Comparison of ENCODE assay signal across 8 cellular contexts in the genomic region with DNA sequence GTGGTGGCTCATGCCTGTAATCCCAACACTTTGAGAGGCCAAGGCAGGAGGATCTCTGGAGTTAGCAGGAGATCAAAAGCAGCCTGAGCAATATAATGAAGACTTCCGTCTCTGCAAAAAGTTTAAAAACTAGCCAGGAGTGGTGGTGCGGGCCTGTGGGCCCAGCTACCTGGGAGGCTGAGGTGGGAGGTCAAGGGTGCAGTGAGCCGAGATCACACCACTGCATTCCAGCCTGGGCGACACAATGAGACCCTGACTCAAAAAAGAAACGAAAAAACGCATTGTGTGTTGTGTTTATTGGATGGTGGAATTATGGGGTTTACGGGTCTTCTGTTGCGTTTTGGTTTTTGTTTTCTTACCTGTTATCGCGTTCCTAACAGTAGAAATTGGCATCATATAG. TPM values are rescaled to one million over a fixed set of nuclear protein-coding genes. Genes with fewer than 3 reads are reported as not detected.
DNase-seq lines count a peak whose midpoint lies in the region; ATAC-seq and TF ChIP-seq lines count a peak whose summit lies in the region.

No MANE protein-coding gene starts in this region.

- H3K4me3 Mint-ChIP-seq in T-cell, result peak overlapping the region; percentile 94 to 95 (median 94)

- H3K27ac Mint-ChIP-seq in T-cell, result peak overlapping the region; percentile 87 to 98

- H3K36me3 ChIP-seq in GM06990 (ENCODE audit: control insufficient read depth, insufficient read depth, low read length), result peaks cover 2% of the 10 kb centered on the region
- no peaks in the 10 kb centered on the region for H3K36me3 ChIP-seq in rectal smooth muscle tissue (ENCODE audit: control insufficient read depth, insufficient read depth, low read length)

- TF ChIP-seq CTCF in GM06990 (IDR thresholded peaks at IDR 0.05; ENCODE audit: insufficient read depth, low read length, poor library complexity, severe bottlenecking) (no peak), fibroblast of pulmonary artery (IDR thresholded peaks at IDR 0.05; ENCODE audit: low read length, missing control alignments) (no peak)

- CTCF ChIA-PET in T-cell (lab: Charles Lee), result interaction anchor here (0.5 to 1.4 kb wide), 6 partner anchors 13 to 425 kb away, joined by 3 to 5 read pairs (median 3); partner anchors contain the start of genes COG4 (in 1 of the 2) and DDX19B (in 1 of the 2)

- H3K9me3 Mint-ChIP-seq in T-cell, result no peaks in the 10 kb centered on the region

- H3K4me3 ChIP-seq in GM06990 (replicated peaks; ENCODE audit: low read depth, low read length) (peak overlapping the region; percentile 98), fibroblast of pulmonary artery (replicated peaks; ENCODE audit: low read depth, low read length) (peak overlapping the region; percentile 96), rectal smooth muscle tissue (ENCODE audit: low read length) (peak overlapping the region; percentile 90)

- H3K36me3 Mint-ChIP-seq in T-cell, result peaks cover 7% of the 10 kb centered on the region

- peaks cover 9% of the 10 kb centered on the region for H3K4me1 ChIP-seq in rectal smooth muscle tissue (ENCODE audit: control insufficient read depth, insufficient read depth, low read length)

- peaks cover 30 to 35% (median 33%) of the 10 kb centered on the region in 3 donors for H3K4me1 Mint-ChIP-seq in T-cell

- ATAC-seq in T-cell (replicated peaks in 1 of 4), result no peak

- H3K27ac ChIP-seq in rectal smooth muscle tissue (ENCODE audit: low read depth, low read length), result no peak overlapping the region

- H3K9ac ChIP-seq in rectal smooth muscle tissue (ENCODE audit: low read length), result no peak overlapping the region

- H3K27me3 Mint-ChIP-seq in T-cell, result no peaks in the 10 kb centered on the region

- POLR2A ChIA-PET in T-cell (lab: Charles Lee), result interaction anchor here (0.5 to 1.9 kb wide), 15 partner anchors 13 to 454 kb away, joined by 3 to 17 read pairs (median 5); partner anchors contain the start of genes DDX19B (in 2 of the 2) and AARS1 (in 1 of the 2)

- H3K27me3 ChIP-seq in GM06990 (replicated peaks; ENCODE audit: control insufficient read depth, insufficient read depth, low read length), result no peaks in the 10 kb centered on the region
- no peaks in the 10 kb centered on the region for H3K27me3 ChIP-seq in rectal smooth muscle tissue (ENCODE audit: control insufficient read depth, insufficient read depth, low read length)

- no peak for DNase-seq in GM06990 (ENCODE audit: extremely low read depth, insufficient read length)
- DNase-seq in T-cell, result no peak
- no peak for DNase-seq in fibroblast of pulmonary artery (ENCODE audit: low read depth)
- DNase-seq in DMS153 treated with DMSO at 0.1 percent for 48 hours (lab: John Stamatoyannopoulos, UW; ENCODE audit: unreplicated experiment), result no peak
- no peak for DNase-seq in GF-D8 (lab: John Stamatoyannopoulos, UW)
- DNase-seq in NCI-H2171 (lab: John Stamatoyannopoulos, UW), result no peak
- no peak for DNase-seq in NCI-H524 treated with DMSO at 0.1 percent for 48 hours (lab: John Stamatoyannopoulos, UW)

RNA-seq across cellular contexts. Expression of gene DDX19A, which starts 0.9 kb away (rescaled TPM):
- 10 to 100 TPM; 41.8 to 56.4 (median 49.4) TPM for total RNA-seq in T-cell

RNA-seq across cellular contexts. Expression of gene DDX19B, which starts 46.9 kb away (rescaled TPM):
- 10 to 100 TPM; 26.4 to 37.4 (median 33.2) TPM for total RNA-seq in T-cell

RNA-seq across cellular contexts. Expression of gene AARS1, which starts 56.5 kb away (rescaled TPM):
- total RNA-seq in T-cell, result 100 to 1,000 TPM in 3 of 5 donors, 10 to 100 TPM in 2; 23.6 to 131 (median 117) TPM
